9 cellular contexts compared by ENCODE assay signal in the genomic region with DNA sequence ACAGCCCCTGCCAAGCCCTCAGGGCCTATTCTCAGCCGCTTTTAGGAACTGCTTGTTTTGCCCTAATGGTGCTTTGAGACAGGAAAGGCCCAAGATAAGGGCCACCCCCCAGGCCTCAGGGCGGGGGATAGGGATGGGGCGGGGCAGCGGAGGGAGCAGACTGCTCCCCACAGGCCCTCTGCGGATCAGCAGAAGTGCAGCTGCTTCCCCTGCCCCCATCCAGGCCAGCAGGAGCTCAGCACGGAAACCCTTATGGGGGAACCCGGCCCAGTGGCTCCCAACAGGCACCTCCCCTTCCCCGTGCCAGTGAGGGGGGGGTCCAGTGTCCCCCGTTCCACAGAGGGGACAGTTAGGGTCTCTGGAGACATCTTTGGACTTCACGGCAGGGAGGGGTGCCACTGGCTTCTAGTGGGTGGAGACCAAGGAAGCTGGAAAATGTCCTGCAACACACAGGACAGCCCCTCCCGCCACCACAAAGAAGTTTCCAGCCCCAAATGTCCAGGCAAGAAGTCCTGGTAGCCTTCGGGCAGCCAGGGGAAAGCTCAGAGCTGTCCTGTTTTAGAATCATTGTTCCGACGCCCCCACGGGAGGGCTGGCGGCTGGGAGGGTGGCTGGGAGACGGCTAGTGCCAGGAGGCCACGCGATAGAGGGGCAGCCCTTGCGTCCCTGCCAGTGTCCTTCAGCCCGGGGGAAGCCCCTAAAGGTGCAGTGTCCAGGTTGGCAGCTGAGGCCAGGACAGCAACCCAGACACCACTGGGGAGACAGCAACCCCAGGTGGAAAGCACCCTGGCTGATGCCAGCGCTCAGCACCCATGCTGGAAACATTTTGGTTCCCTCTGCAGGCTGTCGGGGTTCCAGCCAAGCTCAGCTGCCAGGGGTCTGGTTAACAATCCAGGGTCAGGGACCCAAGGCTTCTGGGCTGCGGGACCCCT. TPM values are rescaled to one million over a fixed set of nuclear protein-coding genes. Genes with fewer than 3 reads are reported as not detected.
DNase-seq lines count a peak whose midpoint lies in the region; ATAC-seq, FAIRE-seq and TF ChIP-seq lines count a peak whose summit lies in the region.
"Had no signal": no experiment of that assay in that cellular context is flagged by ENCODE, and none has a peak within 500 bp of the region (broad histone marks: within the 10 kb centered on the region; RNA-seq: fewer than 3 reads in every experiment).

No MANE protein-coding gene starts in this region.

- H3K9me3 ChIP-seq in GM12878 (replicated peaks; ENCODE audit: control insufficient read depth, insufficient read depth, low read length): no peaks in the 10 kb centered on the region
- no peaks in the 10 kb centered on the region for H3K9me3 ChIP-seq in prostate gland

- FAIRE-seq in GM12878 (lab: Jason Lieb, UNC): peak; percentile 31

- TF ChIP-seq EP300 in GM12878 (IDR thresholded peaks at IDR 0.05; ENCODE audit: borderline replicate concordance in 1 of 2, control insufficient read depth in 1 of 2, low read depth in 2 of 2, low read length in 2 of 2): no peak

- peak; percentile 65 for DNase-seq in DMS79 (lab: John Stamatoyannopoulos, UW)
- DNase-seq in NCI-H2107 (lab: John Stamatoyannopoulos, UW): peak; percentile 49
- no peak for DNase-seq in GM12878 (ENCODE audit: low read depth, low spot score)
- no peak for DNase-seq in natural killer cell treated with Interleukin-12 subunit alpha and Interleukin-12 subunit beta and Interleukin-15 and Interleukin-18, amount 100 ng/mL, for 72 hours (ENCODE audit: low spot score)
- no peak for DNase-seq in T1000 (lab: John Stamatoyannopoulos, UW)
- no peak for DNase-seq in NCI-H748 (lab: John Stamatoyannopoulos, UW; ENCODE audit: unreplicated experiment)
- no peak for DNase-seq in prostate gland (ENCODE audit: low spot score)

- TF ChIP-seq POLR2A in GM12878 (IDR thresholded peaks at IDR 0.05; ENCODE audit: low read depth, low read length) (no peak), prostate gland (IDR thresholded peaks at IDR 0.05) (no peak)

- no TSS peak for BruUV-seq in GM12878 (replicated peaks; lab: Mats Ljungman, UMichigan)

- H3K27ac Mint-ChIP-seq in natural killer cell treated with Interleukin-12 subunit alpha and Interleukin-12 subunit beta and Interleukin-15 and Interleukin-18, amount 100 ng/mL, for 72 hours: peak overlapping the region in 1 of 2 donors; percentile 71

- in situ Hi-C loops in GM12878 (cut with MboI): no loop called here

- SMC1A ChIA-PET in GM12878 (lab: Charles Lee; ENCODE audit: uncharacterized antibody, unreplicated experiment): interaction anchor here (1.2 to 2.2 kb wide), 4 partner anchors 10 to 29 kb away, joined by 3 to 11 read pairs (median 6); a partner anchor contains a TSS

- H3K36me3 ChIP-seq in GM12878 (ENCODE audit: control insufficient read depth in 2 of 2, insufficient read depth in 2 of 2, low read length in 1 of 2) (no peaks in the 10 kb centered on the region), prostate gland (no peaks in the 10 kb centered on the region)

- no peaks in the 10 kb centered on the region for H3K36me3 Mint-ChIP-seq in natural killer cell treated with Interleukin-12 subunit alpha and Interleukin-12 subunit beta and Interleukin-15 and Interleukin-18, amount 100 ng/mL, for 72 hours

- peak; percentile 36 for ATAC-seq in GM21360 (IDR thresholded peaks at IDR 0.05; ENCODE audit: unreplicated experiment)
- peak; percentile 88 for ATAC-seq in GM12878
- peak; percentile 77 to 82 for ATAC-seq in natural killer cell treated with Interleukin-12 subunit alpha and Interleukin-12 subunit beta and Interleukin-15 and Interleukin-18, amount 100 ng/mL, for 72 hours

- H3K4me1 ChIP-seq in GM12878 (ENCODE audit: control insufficient read depth, insufficient read depth, low read length) (peaks cover 33% of the 10 kb centered on the region), prostate gland (replicated peaks) (no peaks in the 10 kb centered on the region)
- H3K4me1 ChIP-seq: parathyroid adenoma had no signal

- TF ChIP-seq RAD21 in GM12878 (IDR thresholded peaks at IDR 0.05; ENCODE audit: insufficient read depth, low read depth, low read length): no peak

- POLR2A ChIA-PET in GM12878 (lab: Charles Lee): interaction anchor here (0.6 to 3.0 kb wide), 8 partner anchors 10 to 55 kb away, joined by 3 to 19 read pairs (median 6); a partner anchor contains a TSS

- H3K4me2 ChIP-seq in GM12878 (ENCODE audit: control insufficient read depth, insufficient read depth): 0 out of 2 replicates have a peak overlapping the region, but pooled peaks have one; percentile 21

- RAD21 ChIA-PET in GM12878 (lab: Charles Lee; ENCODE audit: unreplicated experiment): interaction anchor here (0.6 to 5.8 kb wide), 9 partner anchors 9 to 226 kb away, joined by 3 to 37 read pairs (median 5); a partner anchor contains a TSS

- CTCF ChIA-PET in GM12878 (lab: Yijun Ruan, JAX): interaction anchor here (0.9 to 7.6 kb wide), 9 partner anchors 10 to 180 kb away, joined by 3 to 67 read pairs (median 6); a partner anchor contains a TSS

- H3K4me1 Mint-ChIP-seq in natural killer cell treated with Interleukin-12 subunit alpha and Interleukin-12 subunit beta and Interleukin-15 and Interleukin-18, amount 100 ng/mL, for 72 hours (ENCODE audit: low read depth in 2 of 2): peaks cover 30 to 41% of the 10 kb centered on the region in 2 donors

- H3K27me3 ChIP-seq in GM12878 (replicated peaks in 1 of 2; ENCODE audit: control insufficient read depth in 2 of 2, insufficient read depth in 2 of 2, low read length in 1 of 2) (no peaks in the 10 kb centered on the region), prostate gland (replicated peaks; ENCODE audit: insufficient read depth) (peaks cover 6% of the 10 kb centered on the region)

- H3K79me2 ChIP-seq in GM12878 (ENCODE audit: control insufficient read depth, insufficient read depth, low read length): no peaks in the 10 kb centered on the region
- H3K79me2 ChIP-seq: parathyroid adenoma had no signal

- WGBS in GM12878 (ENCODE audit: insufficient coverage, insufficient replicate concordance, low lambda C conversion rate, missing lambda C conversion rate): 41% methylated on average over 23 of the region's 24 CpGs
- WGBS in prostate gland: 14% methylated on average over 23 of the region's 24 CpGs

- no peaks in the 10 kb centered on the region for H3K9me3 Mint-ChIP-seq in natural killer cell treated with Interleukin-12 subunit alpha and Interleukin-12 subunit beta and Interleukin-15 and Interleukin-18, amount 100 ng/mL, for 72 hours

- no peak overlapping the region for H3K4me3 Mint-ChIP-seq in natural killer cell treated with Interleukin-12 subunit alpha and Interleukin-12 subunit beta and Interleukin-15 and Interleukin-18, amount 100 ng/mL, for 72 hours

- no peak overlapping the region for H3K4me3 ChIP-seq in GM12878
- no peak overlapping the region for H3K4me3 ChIP-seq in prostate gland

- H3K27ac ChIP-seq in GM12878 (ENCODE audit: control insufficient read depth, insufficient read depth) (peak overlapping the region; percentile 38), prostate gland (no peak overlapping the region)
- H3K27ac ChIP-seq: parathyroid adenoma had no signal

- peak overlapping the region; percentile 32 for H3K9ac ChIP-seq in GM12878 (ENCODE audit: control insufficient read depth, insufficient read depth, low read length)
- H3K9ac ChIP-seq: parathyroid adenoma had no signal

- intact Hi-C loops in GM12878 (cut with micrococcal nuclease; ENCODE audit: unreplicated experiment): no loop called here
- intact Hi-C loops in prostate gland (cut with DNase I): no loop called here

- TF ChIP-seq CTCF in GM12878 (IDR thresholded peaks at IDR 0.05 in 2 of 3, conservative IDR thresholded peaks at IDR 0.05 in 1 of 3; ENCODE audit: control insufficient read depth in 2 of 3, extremely low read depth in 1 of 3, insufficient read depth in 1 of 3, low read depth in 3 of 3, low read length in 3 of 3) (0 out of 6 replicates have a peak, but pooled peaks of 1 of the 3 experiments have one; percentile 3), prostate gland (IDR thresholded peaks at IDR 0.05) (no peak)

- no peaks in the 10 kb centered on the region for H4K20me1 ChIP-seq in GM12878 (ENCODE audit: control insufficient read depth, insufficient read depth)

- H3K27me3 Mint-ChIP-seq in natural killer cell treated with Interleukin-12 subunit alpha and Interleukin-12 subunit beta and Interleukin-15 and Interleukin-18, amount 100 ng/mL, for 72 hours: no peaks in the 10 kb centered on the region

- peak overlapping the region; percentile 25 for H2AFZ ChIP-seq in GM12878 (ENCODE audit: control insufficient read depth, low read depth, low read length)
- H2AFZ ChIP-seq: parathyroid adenoma had no signal

RNA-seq across cellular contexts. Expression of a gene that starts 10.4 kb away (rescaled TPM):
- 118 and 130 TPM in 2 replicates for total RNA-seq in GM12878 (2013; cell fraction: nucleolus; rRNA removed)
- 45.8 and 49.3 TPM in 2 replicates for total RNA-seq in GM12878 (2014; rRNA removed)
- total RNA-seq in GM12878 (2014; rRNA removed; fragmentation: Illumina TruSeq; extraction: Trizol): 20.3 and 21.0 TPM in 2 replicates
- 39.6 and 40.3 TPM in 2 replicates for total RNA-seq in GM12878 (2021)
- 9.9 TPM for polyA plus RNA-seq in GM12878 (2011; ENCODE audit: low read depth)
- polyA plus RNA-seq in GM12878 (2011; rRNA removed): 10.2 and 14.9 TPM in 2 replicates
- 23.7 and 36.1 TPM in 2 replicates for polyA plus RNA-seq in GM12878 (2011; cell fraction: cytosol; rRNA removed)
- polyA plus RNA-seq in GM12878 (2011; cell fraction: nucleus; rRNA removed): 47.6 and 57.0 TPM in 2 replicates
- 22.6 and 24.5 TPM in 2 replicates for polyA plus RNA-seq in GM12878 (2012)
- polyA plus RNA-seq in GM12878 (2014; fragmentation: Illumina TruSeq; extraction: Trizol): 4.9 and 14.5 TPM in 2 replicates
- polyA plus RNA-seq in GM12878 (2014; fragmentation: Nextera tagmentation; extraction: Ambion mirVana): 1 to 10 TPM; 1.9 to 2.2 TPM
- 30.0 and 30.7 TPM in 2 replicates for polyA plus RNA-seq in GM12878 (2014; rRNA removed)
- polyA plus RNA-seq in GM12878 (2016; fragmentation: Nextera tagmentation; extraction: Ambion mirVana): 10 to 100 TPM; 19.8 to 21.7 TPM
- polyA minus RNA-seq in GM12878 (2011; rRNA and poly(A)+ RNA removed): 38.5 and 63.1 TPM in 2 replicates
- polyA minus RNA-seq in GM12878 (2011; cell fraction: cytosol; rRNA and poly(A)+ RNA removed): 15.9 and 17.0 TPM in 2 replicates
- polyA minus RNA-seq in GM12878 (2011; cell fraction: nucleus; rRNA and poly(A)+ RNA removed): 15.6 and 33.9 TPM in 2 replicates
- total RNA-seq in natural killer cell treated with Interleukin-12 subunit alpha and Interleukin-12 subunit beta and Interleukin-15 and Interleukin-18, amount 100 ng/mL, for 72 hours: 10 to 100 TPM; 80.9 to 88.3 TPM
- 1 to 10 TPM in 1 of 2 donors, under 1 TPM in 1; 0.68 to 1.4 TPM for total RNA-seq in prostate gland

RNA-seq across cellular contexts. Expression of a gene that starts 54.7 kb away (rescaled TPM):
- 26.9 and 31.0 TPM in 2 replicates for total RNA-seq in GM12878 (2013; cell fraction: nucleolus; rRNA removed)
- total RNA-seq in GM12878 (2014; rRNA removed) (59.0 and 62.9 TPM in 2 replicates), GM12878 (2014; rRNA removed; fragmentation: Illumina TruSeq; extraction: Trizol) (28.7 and 30.1 TPM in 2 replicates), GM12878 (2021) (56.3 and 60.2 TPM in 2 replicates), prostate gland (10 to 100 TPM; 12.3 to 17.6 TPM)
- 12.7 TPM for polyA plus RNA-seq in GM12878 (2011; ENCODE audit: low read depth)
- polyA plus RNA-seq in GM12878 (2011; rRNA removed) (35.4 and 48.5 TPM in 2 replicates), GM12878 (2014; fragmentation: Illumina TruSeq; extraction: Trizol) (14.4 and 23.3 TPM in 2 replicates), GM12878 (2014; fragmentation: Nextera tagmentation; extraction: Ambion mirVana) (10 to 100 TPM; 10.4 to 16.1 TPM), GM12878 (2014; rRNA removed) (55.7 and 59.3 TPM in 2 replicates), GM12878 (2016; fragmentation: Nextera tagmentation; extraction: Ambion mirVana) (10 to 100 TPM; 61.7 to 64.0 TPM)
- 50.6 and 63.1 TPM in 2 replicates for polyA plus RNA-seq in GM12878 (2011; cell fraction: cytosol; rRNA removed)
- 32.4 and 40.6 TPM in 2 replicates for polyA plus RNA-seq in GM12878 (2011; cell fraction: nucleus; rRNA removed)
- polyA plus RNA-seq in GM12878 (2012): 27.2 and 36.2 TPM in 2 replicates
- polyA minus RNA-seq in GM12878 (2011; rRNA and poly(A)+ RNA removed): 25.7 and 41.9 TPM in 2 replicates
- polyA minus RNA-seq in GM12878 (2011; cell fraction: cytosol; rRNA and poly(A)+ RNA removed): 16.9 and 21.2 TPM in 2 replicates
- polyA minus RNA-seq in GM12878 (2011; cell fraction: nucleus; rRNA and poly(A)+ RNA removed): 8.0 and 14.2 TPM in 2 replicates
- total RNA-seq in natural killer cell treated with Interleukin-12 subunit alpha and Interleukin-12 subunit beta and Interleukin-15 and Interleukin-18, amount 100 ng/mL, for 72 hours: 10 to 100 TPM; 39.9 to 71.5 TPM

Comparison
In these comparisons a context has a peak if more than half of its experiments do, and no peak if none do; other contexts are left out.
1. DNase-seq: peak in DMS79 (single experiment) and NCI-H2107 (single experiment); none in GM12878 (single experiment), natural killer cell treated with Interleukin-12 subunit alpha and Interleukin-12 subunit beta and Interleukin-15 and Interleukin-18, amount 100 ng/mL, for 72 hours (single experiment), T1000 (single experiment), NCI-H748 (single experiment) and prostate gland (single experiment).
2. ATAC-seq: peak in every context shown above with its lines; median percentile 88 in GM12878; 80 in natural killer cell treated with Interleukin-12 subunit alpha and Interleukin-12 subunit beta and Interleukin-15 and Interleukin-18, amount 100 ng/mL, for 72 hours; 36 in GM21360.
3. RNA of a gene that starts 10.4 kb away (total RNA-seq): 80.9 to 88.3 TPM in natural killer cell treated with Interleukin-12 subunit alpha and Interleukin-12 subunit beta and Interleukin-15 and Interleukin-18, amount 100 ng/mL, for 72 hours and 20.3 to 130 TPM in GM12878; 0.68 to 1.4 TPM in prostate gland; every median in the first group is over 4 times any median in the second.